In the genomic region with DNA sequence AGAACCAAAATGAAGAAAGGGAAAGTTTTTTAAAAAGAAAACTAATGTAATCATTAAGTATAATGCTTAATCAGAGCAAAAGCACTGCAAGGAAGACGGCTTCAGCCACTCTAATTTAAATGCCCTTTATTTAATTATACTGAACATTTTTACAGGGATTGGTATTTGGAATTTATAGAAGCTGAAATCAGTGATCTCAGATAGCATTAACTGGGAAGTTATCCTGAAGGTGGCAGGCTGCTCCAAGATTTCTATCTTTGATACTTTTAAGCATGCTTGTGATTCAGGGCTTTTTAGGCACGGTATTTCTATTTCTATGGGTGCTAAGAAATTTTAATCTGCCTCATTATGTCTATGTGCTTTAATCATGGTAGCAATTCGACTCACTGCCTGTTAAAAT, we compare ENCODE assay signal across 8 cellular contexts. TPM values are rescaled to one million over a fixed set of nuclear protein-coding genes. Genes with fewer than 3 reads are reported as not detected.
DNase-seq lines count a peak whose midpoint lies in the region; ATAC-seq and TF ChIP-seq lines count a peak whose summit lies in the region.

No MANE protein-coding gene starts in this region.

- DNase-seq in AML-193 (lab: John Stamatoyannopoulos, UW) (peak; percentile 31 to 37), GM23248 (peak; percentile 78), NCI-H774 (lab: John Stamatoyannopoulos, UW) (peak; percentile 33), coronary artery (ENCODE audit: low spot score) (no peak), lung microvascular endothelial cell (ENCODE audit: low read depth in 2 of 2) (peak; percentile 62 to 63), UCSD-AML1 (lab: John Stamatoyannopoulos, UW; ENCODE audit: unreplicated experiment) (no peak), germinal center (ENCODE audit: low spot score) (no peak)

- peak overlapping the region; percentile 96 for H2AFZ ChIP-seq in GM23248

- peaks cover 18% of the 10 kb centered on the region for H3K4me1 ChIP-seq in GM23248 (ENCODE audit: insufficient read depth)

- peak overlapping the region; percentile 82 for H3K9ac ChIP-seq in GM23248

- H3K79me2 ChIP-seq in GM23248 (ENCODE audit: insufficient read depth), result peaks cover 31% of the 10 kb centered on the region

- H3K9me2 ChIP-seq in GM23248 (ENCODE audit: insufficient read depth), result no peaks in the 10 kb centered on the region

- no peaks in the 10 kb centered on the region for H4K20me1 ChIP-seq in GM23248 (ENCODE audit: insufficient read depth)

- H3K27ac ChIP-seq in GM23248 (peak overlapping the region; percentile 78), coronary artery (peak overlapping the region; percentile 40 to 90)

- in situ Hi-C loops in GM23248 (cut with MboI), result no loop called here

- H3F3A ChIP-seq in GM23248 (ENCODE audit: insufficient read depth), result 0 out of 2 replicates have a peak, but pooled peaks cover 9% of the 10 kb centered on the region

- H3K9me3 ChIP-seq in GM23248 (ENCODE audit: low read depth), result no peaks in the 10 kb centered on the region

- H3K4me2 ChIP-seq in GM23248 (ENCODE audit: unreplicated experiment), result peak overlapping the region; percentile 92

- 9 to 20% methylated on average over 3 of the region's 3 CpGs for WGBS in GM23248 (ENCODE audit: low coverage in 1 of 2, low lambda C conversion rate in 2 of 2, missing lambda C conversion rate in 2 of 2), 2 experiments

- H3K27me3 ChIP-seq in GM23248 (replicated peaks; ENCODE audit: insufficient read depth), result no peaks in the 10 kb centered on the region

- 0 out of 2 replicates have a peak, but pooled peaks cover 13% of the 10 kb centered on the region for H3K36me3 ChIP-seq in GM23248 (ENCODE audit: low read depth)

- no peak for TF ChIP-seq CTCF in coronary artery (IDR thresholded peaks at IDR 0.05)

- no peak for ATAC-seq in GM19463 (IDR thresholded peaks at IDR 0.05; ENCODE audit: unreplicated experiment)

- peak overlapping the region; percentile 97 for H3K4me3 ChIP-seq in GM23248
- peak overlapping the region; percentile 95 for H3K4me3 ChIP-seq in coronary artery

RNA-seq across cellular contexts. Expression of gene NDUFAF4, which starts 1.3 kb away (rescaled TPM):
- 7.2 and 24.5 TPM in 2 replicates for total RNA-seq in GM23248 (2014; rRNA removed; shearing (Covaris generic))
- 79.5 and 83.4 TPM in 2 replicates for polyA plus RNA-seq in GM23248 (2016; fragmentation: Nextera tagmentation; extraction: Ambion mirVana)
- total RNA-seq in lung microvascular endothelial cell, result 3.7 and 5.6 TPM in 2 replicates

RNA-seq across cellular contexts. Expression of gene KLHL32, which starts 25.5 kb away (rescaled TPM):
- total RNA-seq in GM23248 (2014; rRNA removed; shearing (Covaris generic)), result not detected in 2 replicates
- not detected in 2 replicates for polyA plus RNA-seq in GM23248 (2016; fragmentation: Nextera tagmentation; extraction: Ambion mirVana)
- not detected in 2 replicates for total RNA-seq in lung microvascular endothelial cell

Comparison
In these comparisons a context has a peak if more than half of its experiments do, and no peak if none do; other contexts are left out.
1. DNase-seq: peak in AML-193 (2 of 2), GM23248 (single experiment), NCI-H774 (single experiment) and lung microvascular endothelial cell (2 of 2); none in coronary artery (single experiment), UCSD-AML1 (single experiment) and germinal center (single experiment).